17 cellular contexts compared by ENCODE assay signal in the genomic region with DNA sequence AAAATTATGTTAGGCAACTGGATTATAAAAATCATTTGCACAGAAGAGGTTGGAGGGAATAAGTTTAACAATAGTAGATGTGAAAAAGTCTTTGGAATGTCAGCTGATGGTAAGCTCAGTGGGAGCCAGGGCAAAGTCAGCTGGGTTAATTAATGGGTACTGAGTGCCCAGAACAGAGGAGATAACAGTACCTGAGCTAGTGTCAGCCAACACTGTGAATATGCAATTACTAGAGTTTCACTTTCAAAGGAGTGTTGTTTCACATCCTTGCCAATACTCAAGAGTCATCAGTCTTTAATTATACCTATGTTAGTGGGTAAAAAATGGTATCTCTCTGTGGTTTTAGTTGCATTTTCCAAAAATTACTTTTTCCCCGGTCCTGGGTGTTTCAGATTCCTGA.
DNase-seq lines count a peak whose midpoint lies in the region; ATAC-seq and TF ChIP-seq lines count a peak whose summit lies in the region.
"Had no signal": no experiment of that assay in that cellular context is flagged by ENCODE, and none has a peak within 500 bp of the region (broad histone marks: within the 10 kb centered on the region; RNA-seq: fewer than 3 reads in every experiment).

No MANE protein-coding gene starts in this region.

- no peaks in the 10 kb centered on the region for H3K4me1 ChIP-seq in stomach

- TF ChIP-seq EP300 in stomach (IDR thresholded peaks at IDR 0.05): no peak

- WGBS in stomach, 5 donors: 50 to 71% (median 64%) methylated on average over 1 of the region's 1 CpG

- H3K27me3 ChIP-seq in stomach: no peaks in the 10 kb centered on the region

- TF ChIP-seq POLR2A in stomach (IDR thresholded peaks at IDR 0.05): no peak

- ATAC-seq in GM18867 (IDR thresholded peaks at IDR 0.05; ENCODE audit: unreplicated experiment): peak; percentile 90
- ATAC-seq in GM21390 (IDR thresholded peaks at IDR 0.05; ENCODE audit: unreplicated experiment): peak; percentile 59
- peak; percentile 62 for ATAC-seq in HG03432 (IDR thresholded peaks at IDR 0.05; ENCODE audit: unreplicated experiment)
- ATAC-seq in left ventricle myocardium superior: peak; percentile 96
- ATAC-seq: SK-N-SH treated with all-trans-retinoic acid at 6 μM for 48 hours had no signal

- no peaks in the 10 kb centered on the region for H3K36me3 ChIP-seq in stomach

- no peaks in the 10 kb centered on the region for H3K9me3 ChIP-seq in stomach

- no peak overlapping the region for H3K27ac ChIP-seq in stomach
- H3K27ac ChIP-seq: HL-60 had no signal

- intact Hi-C loops in left ventricle myocardium superior (cut with micrococcal nuclease): no loop called here
- intact Hi-C loops in stomach (cut with DNase I; ENCODE audit: low total_unique reads): no loop called here

- H3K4me3 ChIP-seq in stomach: no peak overlapping the region

- TF ChIP-seq CTCF in stomach (IDR thresholded peaks at IDR 0.05): no peak

- no peak for DNase-seq in left ventricle myocardium superior
- no peak for DNase-seq in stomach
- DNase-seq in NCI-H146 treated with DMSO at 0.1 percent for 48 hours (lab: John Stamatoyannopoulos, UW; ENCODE audit: unreplicated experiment): no peak
- DNase-seq in NCI-H187 (lab: John Stamatoyannopoulos, UW): no peak
- DNase-seq: CD4-positive, alpha-beta memory T cell; DMS79; HFFc6; NCI-H1048; NCI-H187 treated with DMSO at 0.1 percent for 48 hours; NCI-H446; NCI-H748 treated with DMSO at 0.1 percent for 48 hours; SHP77 had no signal
